25 cellular contexts compared by ENCODE assay signal in the genomic region with DNA sequence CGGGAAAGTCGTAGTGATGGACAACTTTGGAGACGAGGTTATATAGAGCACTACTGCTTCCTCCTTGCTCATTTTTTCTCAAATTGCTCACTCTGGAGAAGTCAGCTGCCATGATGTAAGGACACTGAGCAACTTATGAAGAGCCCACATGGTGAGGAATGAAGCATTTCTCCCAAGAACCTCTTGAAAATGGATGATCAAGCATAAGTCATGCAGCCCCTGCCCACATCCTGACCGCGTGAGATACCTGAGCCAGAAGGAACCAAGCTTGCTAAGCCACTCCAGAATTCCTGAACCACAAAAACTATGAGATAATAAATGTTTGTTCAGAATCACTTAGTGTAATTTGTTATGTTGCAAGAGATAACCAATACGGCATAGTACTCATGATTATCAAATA. TPM values are rescaled to one million over a fixed set of nuclear protein-coding genes. Genes with fewer than 3 reads are reported as not detected.
DNase-seq lines count a peak whose midpoint lies in the region; ATAC-seq, FAIRE-seq and TF ChIP-seq lines count a peak whose summit lies in the region.
"Had no signal": no experiment of that assay in that cellular context is flagged by ENCODE, and none has a peak within 500 bp of the region (broad histone marks: within the 10 kb centered on the region; RNA-seq: fewer than 3 reads in every experiment).

No MANE protein-coding gene starts in this region.

- no peak for ATAC-seq in GM19463 (IDR thresholded peaks at IDR 0.05; ENCODE audit: unreplicated experiment)
- ATAC-seq: natural killer cell treated with Interleukin-12 subunit alpha and Interleukin-12 subunit beta and Interleukin-15 and Interleukin-18, amount 100 ng/mL, for 72 hours; WTC11 had no signal

- H3K4me3 ChIP-seq in bronchial epithelial cell (ENCODE audit: low read depth, low read length), result no peak overlapping the region
- H3K4me3 ChIP-seq: BLaER1 treated with 17β-estradiol and CSF1 and Interleukin-3, amounts not matched to agents 10 nM and 100 nM; left ventricle myocardium inferior; sigmoid colon had no signal

- H3K36me3 ChIP-seq in bronchial epithelial cell (ENCODE audit: control insufficient read depth, insufficient read depth, low read length), result no peaks in the 10 kb centered on the region

- no peak for FAIRE-seq in bronchial epithelial cell (lab: Jason Lieb, UNC)
- FAIRE-seq: G401.6, GM18507 had no signal

- DNase-seq in DMS79 treated with DMSO at 0.1 percent for 48 hours (lab: John Stamatoyannopoulos, UW) (peak; percentile 5), LHCN-M2 (ENCODE audit: low read depth) (peak; percentile 56), bronchial epithelial cell (ENCODE audit: low read depth) (peak; percentile 63), kidney tubule cell (ENCODE audit: low spot score) (peak; percentile 66), NCI-H2227 treated with DMSO at 0.1 percent for 48 hours (lab: John Stamatoyannopoulos, UW) (no peak), NCI-H1694 (lab: John Stamatoyannopoulos, UW) (no peak), NCI-H1105 (lab: John Stamatoyannopoulos, UW) (no peak)
- DNase-seq: activated CD4-positive, alpha-beta T cell treated with anti-CD3 and anti-CD28 coated beads, Interleukin-2, amount 50 U/mL, for 4 hours; activated effector memory CD4-positive, alpha-beta T cell treated with Interleukin-2 at 50 U/mL for 16 hours; cortex of kidney; endodermal cell; H7; head of caudate nucleus; left ventricle myocardium inferior; midbrain; NCI-H1105 treated with DMSO at 0.1 percent for 48 hours; NCI-H2107; NCI-H526 treated with DMSO at 0.1 percent for 48 hours; sigmoid colon had no signal

- no peak for TF ChIP-seq CTCF in bronchial epithelial cell (IDR thresholded peaks at IDR 0.05; ENCODE audit: insufficient read depth, low read length, severe bottlenecking)

- H3K27me3 ChIP-seq in bronchial epithelial cell (ENCODE audit: control insufficient read depth, insufficient read depth, low read length), result no peaks in the 10 kb centered on the region
- H3K27me3 ChIP-seq: BLaER1 treated with 17β-estradiol and CSF1 and Interleukin-3, amounts not matched to agents 10 nM and 100 nM; sigmoid colon had no signal

RNA-seq across cellular contexts. Expression of a gene that starts 42.8 kb away (rescaled TPM):
- total RNA-seq in LHCN-M2 (2014; rRNA removed) (1.6 TPM in 2 replicates), bronchial epithelial cell (5.8 and 10.1 TPM in 2 replicates)
- 1.2 TPM for polyA plus RNA-seq in LHCN-M2 (2012)

Comparison
In these comparisons a context has a peak if more than half of its experiments do, and no peak if none do; other contexts are left out.
1. DNase-seq: peak in DMS79 treated with DMSO at 0.1 percent for 48 hours (single experiment), LHCN-M2 (single experiment), bronchial epithelial cell (single experiment) and kidney tubule cell (single experiment); none in NCI-H2227 treated with DMSO at 0.1 percent for 48 hours (single experiment), NCI-H1694 (single experiment) and NCI-H1105 (single experiment).